Comparison of ENCODE assay signal across 25 cellular contexts in the genomic region with DNA sequence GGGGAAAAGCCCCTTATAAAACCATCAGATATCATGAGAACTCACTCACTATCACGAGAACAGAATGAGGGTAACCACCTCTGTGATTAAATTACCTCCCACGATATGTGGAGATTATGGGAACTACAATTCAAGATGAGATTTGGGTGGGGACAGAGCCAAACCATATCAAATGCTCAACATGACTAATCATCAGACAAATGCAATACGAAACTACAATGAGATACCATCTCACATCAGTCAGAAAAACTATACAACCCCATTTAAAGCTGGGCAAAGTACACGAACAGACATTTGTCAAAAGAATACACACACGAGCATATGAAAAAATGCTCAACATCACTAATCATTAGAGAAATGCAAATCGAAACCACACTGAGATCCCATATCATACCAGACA.
"Had no signal": no experiment of that assay in that cellular context is flagged by ENCODE, and none has a peak within 500 bp of the region (broad histone marks: within the 10 kb centered on the region; RNA-seq: fewer than 3 reads in every experiment).

No MANE protein-coding gene starts in this region.

- H3K4me1 Mint-ChIP-seq: activated CD4-positive, alpha-beta memory T cell treated with anti-CD3 and anti-CD28 coated beads, Interleukin-2, amount 10 ng/mL, durations not matched to agents 7 days and 5 days had no signal

- H3K27ac ChIP-seq: SK-N-MC had no signal

- H3K4me3 ChIP-seq: K562, SK-N-MC had no signal

- DNase-seq: activated B cell treated with CpG ODN at 0.5 μM for 24 hours; activated CD4-positive, alpha-beta memory T cell treated with anti-CD3 and anti-CD28 coated beads, Interleukin-2, amount 10 ng/mL, durations not matched to agents 7 days and 5 days; activated CD4-positive, alpha-beta T cell treated with anti-CD3 and anti-CD28 coated beads, Interleukin-2, amount 50 U/mL, for 1 hour; activated effector memory CD4-positive, alpha-beta T cell treated with anti-CD3 and anti-CD28 coated beads, Interleukin-2, amount 50 U/mL, for 16 hours; activated naive CD4-positive, alpha-beta T cell treated with Interleukin-2 at 50 U/mL for 16 hours; activated naive CD8-positive, alpha-beta T cell treated with anti-CD3 and anti-CD28 coated beads, Interleukin-2, amount 50 U/mL, for 24 hours; amygdala; cerebellar nuclear complex; Kasumi-1; NCI-H1048; NCI-H1417; NCI-H1930; NCI-H2171; NCI-H2227 treated with DMSO at 0.1 percent for 48 hours; NCI-H446 treated with DMSO at 0.1 percent for 48 hours; NCI-H524 treated with DMSO at 0.1 percent for 48 hours; NCI-H82; RPMI8226; T-cell; T1000 had no signal

- ATAC-seq: activated naive CD4-positive, alpha-beta T cell treated with anti-CD3 and anti-CD28 coated beads, Interleukin-2, amount 50 U/mL, for 72 hours; activated naive CD8-positive, alpha-beta T cell treated with anti-CD3 and anti-CD28 coated beads, Interleukin-2, amount 50 U/mL, for 24 hours; K562; Right ventricle myocardium inferior; T-cell had no signal

- H3K27ac Mint-ChIP-seq: activated CD4-positive, alpha-beta memory T cell treated with anti-CD3 and anti-CD28 coated beads, Interleukin-2, amount 10 ng/mL, durations not matched to agents 7 days and 5 days; activated naive CD4-positive, alpha-beta T cell treated with anti-CD3 and anti-CD28 coated beads, Interleukin-2, amount 50 U/mL, for 72 hours; activated naive CD8-positive, alpha-beta T cell treated with anti-CD3 and anti-CD28 coated beads, Interleukin-2, amount 50 U/mL, for 24 hours; T-cell had no signal

- H3K4me3 Mint-ChIP-seq: activated B cell treated with CpG ODN at 0.5 μM for 24 hours; activated CD4-positive, alpha-beta memory T cell treated with anti-CD3 and anti-CD28 coated beads, Interleukin-2, amount 10 ng/mL, durations not matched to agents 7 days and 5 days; activated naive CD8-positive, alpha-beta T cell treated with anti-CD3 and anti-CD28 coated beads, Interleukin-2, amount 50 U/mL, for 24 hours; T-cell had no signal

- FAIRE-seq: K562, TTC549 had no signal
